In genomic region chr2:242080575-242081214, GRCh38 we compare ENCODE assay signal across 8 cellular contexts.
A peak's percentile ranks its signal among the peaks of the same experiment; 100 is the strongest.
DNase-seq lines count a peak whose midpoint lies in the region; ATAC-seq, FAIRE-seq and TF ChIP-seq lines count a peak whose summit lies in the region.
"Not testable (repeated sequence)": the region's sequence is repeated elsewhere in the genome, so short reads cannot be mapped to it uniquely, and the experiment has no call there.

No MANE protein-coding gene starts in this region.

- not testable (repeated sequence) for BruUV-seq in K562 (replicated peaks; lab: Mats Ljungman, UMichigan)

- CTCF ChIA-PET in A549 (lab: Yijun Ruan, JAX) = interaction anchor here (1.2 kb wide), 1 partner anchor 130 kb away, joined by 3 read pairs; no protein-coding TSS in a partner anchor
- CTCF ChIA-PET in K562 (lab: Yijun Ruan, JAX; ENCODE audit: low intra/inter-chr PET ratio) = not testable (repeated sequence)

- H3K79me2 ChIP-seq in K562 (ENCODE audit: control insufficient read depth, insufficient read depth, low read length) = not testable (repeated sequence)

- not testable (repeated sequence) for TF ChIP-seq EP300 in A549 (IDR thresholded peaks at IDR 0.05); K562 (IDR thresholded peaks at IDR 0.05; ENCODE audit: low read length)

- H3K4me2 ChIP-seq in A549 = peak overlapping the region; percentile 55
- not testable (repeated sequence) for H3K4me2 ChIP-seq in K562 (ENCODE audit: insufficient read depth, low read length)

- WGBS in A549 (ENCODE audit: missing lambda C conversion rate) = 20% methylated on average over 7 of the region's 7 CpGs
- 7% methylated on average over 5 of the region's 7 CpGs for WGBS in K562 (ENCODE audit: insufficient coverage, low coverage, missing lambda C conversion rate)
- WGBS in heart left ventricle, 4 donors = 33 to 45% (median 36%) methylated on average over 7 of the region's 7 CpGs
- WGBS in right cardiac atrium = 34% methylated on average over 7 of the region's 7 CpGs
- WGBS in small intestine, 3 donors = 19 to 60% (median 36%) methylated on average over 6 to 7 of the region's 7 CpGs

- not testable (repeated sequence) for TF ChIP-seq RAD21 in A549 (conservative IDR thresholded peaks at IDR 0.05 in 1 of 2, IDR thresholded peaks at IDR 0.05 in 1 of 2); K562 (CRISPR knock-in tag; conservative IDR thresholded peaks at IDR 0.05 in 1 of 2, IDR thresholded peaks at IDR 0.05 in 1 of 2)

- not testable (repeated sequence) for H2AFZ ChIP-seq in K562 (ENCODE audit: low read depth, low read length)

- H3K36me3 ChIP-seq in K562 (ENCODE audit: control insufficient read depth, insufficient read depth, low read length); heart left ventricle; small intestine (ENCODE audit: control insufficient read depth in 2 of 2, insufficient read depth in 2 of 2, low read length in 2 of 2): not testable (repeated sequence)

- H3K9me1 ChIP-seq in K562 (ENCODE audit: control insufficient read depth, insufficient read depth, low read length) = not testable (repeated sequence)

- POLR2A ChIA-PET in A549 (lab: Yijun Ruan, JAX); K562 (lab: Yijun Ruan, JAX): not testable (repeated sequence)

- H4K20me1 ChIP-seq in K562 (replicated peaks; ENCODE audit: control insufficient read depth, insufficient read depth, low read length) = not testable (repeated sequence)

- FAIRE-seq in A549 (lab: Jason Lieb, UNC); small intestine (lab: Jason Lieb, UNC): not testable (repeated sequence)
- FAIRE-seq in K562 (lab: Jason Lieb, UNC) = peak; percentile 26

- H3K9me3 ChIP-seq in A549; K562 (replicated peaks; ENCODE audit: control insufficient read depth, insufficient read depth, low read depth, low read length); heart left ventricle; right cardiac atrium (ENCODE audit: control insufficient read depth, low read length); small intestine (ENCODE audit: control insufficient read depth, low read depth): not testable (repeated sequence)

- H3K4me3 ChIP-seq in A549; K562; heart left ventricle; right cardiac atrium (ENCODE audit: low read length); small intestine (ENCODE audit: low read depth in 1 of 2, low read length in 2 of 2): not testable (repeated sequence)

- H3K27ac ChIP-seq in A549; K562 (ENCODE audit: extremely low read depth, low read depth, low read length); small intestine (ENCODE audit: low read depth in 1 of 2, low read length in 1 of 2): not testable (repeated sequence)
- H3K27ac ChIP-seq in heart left ventricle (peak overlapping the region in 9 of 12 donors; percentile 7 to 77 (median 52)), right cardiac atrium (ENCODE audit: low read length) (peak overlapping the region; percentile 72)

- TF ChIP-seq POLR2A in A549 (IDR thresholded peaks at IDR 0.05; ENCODE audit: low read length); K562 (conservative IDR thresholded peaks at IDR 0.05); heart left ventricle (IDR thresholded peaks at IDR 0.05): not testable (repeated sequence)

- intact Hi-C loops in K562 (cut with micrococcal nuclease); heart left ventricle (cut with DNase I); right cardiac atrium (cut with DNase I): not testable (repeated sequence)

- H3K27me3 ChIP-seq in K562 (ENCODE audit: control insufficient read depth in 2 of 2, insufficient read depth in 2 of 2, low read length in 2 of 2); heart left ventricle; right cardiac atrium (ENCODE audit: control insufficient read depth, insufficient read depth); small intestine (ENCODE audit: control insufficient read depth in 2 of 2, insufficient read depth in 2 of 2, low read length in 2 of 2): not testable (repeated sequence)

- ATAC-seq in A549 (peak; percentile 37 to 41; a peak in 4 of 6 replicates), heart left ventricle (peak; percentile 16 to 61 (median 48)), right cardiac atrium (peak; percentile 66 to 69), left lobe of liver (peak; percentile 85)
- ATAC-seq in K562 = not testable (repeated sequence)

- in situ Hi-C loops in K562 (cut with MboI) = not testable (repeated sequence)

- DNase-seq in A549 (ENCODE audit: low read depth in 1 of 2, low spot score in 1 of 2); K562 (ENCODE audit: extremely low read depth in 1 of 4, low spot score in 3 of 4); heart left ventricle: not testable (repeated sequence)
- DNase-seq in OCI-M1 (lab: John Stamatoyannopoulos, UW) = peak; percentile 23
- peak in 1 of 3 donors; percentile 58 for DNase-seq in right cardiac atrium
- DNase-seq in left lobe of liver (ENCODE audit: low spot score) = peak; percentile 87
- peak; percentile 44 for DNase-seq in mucosa of gallbladder (ENCODE audit: low spot score)
- DNase-seq in small intestine = peak; percentile 39

- peaks cover 18% of the 10 kb centered on the region for H3K4me1 ChIP-seq in A549
- H3K4me1 ChIP-seq in K562 (replicated peaks in 1 of 2; ENCODE audit: control insufficient read depth in 2 of 2, insufficient read depth in 2 of 2, low read length in 2 of 2); heart left ventricle; right cardiac atrium (ENCODE audit: control insufficient read depth, insufficient read depth, low read length); small intestine (ENCODE audit: control insufficient read depth in 2 of 2, insufficient read depth in 1 of 2, low read depth in 1 of 2, low read length in 1 of 2): not testable (repeated sequence)

- H3K9ac ChIP-seq in K562 (ENCODE audit: insufficient read depth in 1 of 2, low read depth in 2 of 2, low read length in 2 of 2) = not testable (repeated sequence)

- TF ChIP-seq CTCF in A549 (IDR thresholded peaks at IDR 0.05); K562 (IDR thresholded peaks at IDR 0.05 in 2 of 3, conservative IDR thresholded peaks at IDR 0.05 in 1 of 3; ENCODE audit: insufficient read depth in 2 of 3, low read depth in 1 of 3, low read length in 3 of 3); heart left ventricle (IDR thresholded peaks at IDR 0.05): not testable (repeated sequence)

TF ChIP-seq in K562, 482 proteins besides CTCF, POLR2A, EP300 and RAD21:
- TF ChIP-seq MAFG (tag; conservative IDR thresholded peaks at IDR 0.05) = 0 out of 2 replicates have a peak, but pooled peaks have one; percentile 17
- 0 out of 2 replicates have a peak, but pooled peaks have one; percentile 22 for TF ChIP-seq FOXJ2 (tag; IDR thresholded peaks at IDR 0.05)
